In genomic region chr6:53956068-53956711, GRCh38 we compare ENCODE assay signal across 8 cellular contexts.
DNase-seq lines count a peak whose midpoint lies in the region; ATAC-seq, FAIRE-seq and TF ChIP-seq lines count a peak whose summit lies in the region.

No MANE protein-coding gene starts in this region.

- no peak overlapping the region for H3K27ac ChIP-seq in substantia nigra (ENCODE audit: low read depth, low read length, poor library complexity, severe bottlenecking)

- H3K36me3 ChIP-seq in bronchial epithelial cell (ENCODE audit: control insufficient read depth, insufficient read depth, low read length) = no peaks in the 10 kb centered on the region

- H3K4me3 ChIP-seq in bronchial epithelial cell (ENCODE audit: low read depth, low read length) = no peak overlapping the region

- ATAC-seq in GM19351 (IDR thresholded peaks at IDR 0.05; ENCODE audit: unreplicated experiment) (peak; percentile 74), GM18858 (IDR thresholded peaks at IDR 0.05; ENCODE audit: unreplicated experiment) (no peak)

- TF ChIP-seq CTCF in bronchial epithelial cell (IDR thresholded peaks at IDR 0.05; ENCODE audit: insufficient read depth, low read length, severe bottlenecking) = peak; percentile 91

- no peaks in the 10 kb centered on the region for H3K27me3 ChIP-seq in bronchial epithelial cell (ENCODE audit: control insufficient read depth, insufficient read depth, low read length)

- DNase-seq in D341Med (ENCODE audit: low spot score) = peak; percentile 86
- DNase-seq in HK-2 (ENCODE audit: unreplicated experiment) = peak; percentile 71
- peak; percentile 91 for DNase-seq in NCI-H82 treated with DMSO at 0.1 percent for 48 hours (lab: John Stamatoyannopoulos, UW; ENCODE audit: unreplicated experiment)
- DNase-seq in bronchial epithelial cell (ENCODE audit: low read depth) = peak; percentile 65
- DNase-seq in substantia nigra (lab: John Stamatoyannopoulos, UW) = peak in 48 of 49 donors; percentile 5 to 87 (median 65)

- no peak for FAIRE-seq in bronchial epithelial cell (lab: Jason Lieb, UNC)
- peak; percentile 13 for FAIRE-seq in islet of Langerhans (lab: Jason Lieb, UNC)
